In the genomic region with DNA sequence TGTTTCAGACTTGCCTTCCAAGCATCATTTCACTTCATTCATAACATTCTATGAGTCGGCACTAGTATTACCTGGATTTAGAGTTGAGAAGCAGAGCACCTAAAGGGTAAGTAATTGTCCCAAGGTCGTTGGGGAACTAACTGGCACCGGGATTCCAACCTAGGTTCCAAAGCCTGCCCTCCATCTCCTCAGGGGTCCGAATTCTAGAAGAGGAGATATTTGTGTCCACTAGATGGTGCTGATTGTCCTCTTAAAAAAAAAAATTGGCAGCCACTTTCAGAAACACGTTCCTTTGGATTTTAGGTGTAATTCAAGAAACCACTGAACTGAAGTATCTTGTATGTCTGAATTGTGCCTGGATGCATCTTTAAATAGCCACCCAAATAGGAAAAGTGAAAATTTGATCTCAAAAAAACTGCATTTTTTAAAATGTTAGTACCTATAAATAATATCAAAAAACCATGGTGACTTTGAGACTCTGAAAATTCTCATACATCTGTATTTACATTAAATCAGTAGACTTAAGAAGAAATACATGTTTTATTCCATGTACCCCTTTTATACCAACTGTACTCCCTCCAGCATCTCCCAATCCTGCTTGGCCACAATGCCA, we compare ENCODE assay signal across 8 cellular contexts. TPM values are rescaled to one million over a fixed set of nuclear protein-coding genes. Genes with fewer than 3 reads are reported as not detected.
DNase-seq lines count a peak whose midpoint lies in the region; TF ChIP-seq lines count a peak whose summit lies in the region.
"Had no signal": no experiment of that assay in that cellular context is flagged by ENCODE, and none has a peak within 500 bp of the region (broad histone marks: within the 10 kb centered on the region; RNA-seq: fewer than 3 reads in every experiment).

No MANE protein-coding gene starts in this region.

- H3K36me3 ChIP-seq in Peyer's patch: no peaks in the 10 kb centered on the region
- H3K36me3 ChIP-seq in neuronal stem cell (replicated peaks in 1 of 2; ENCODE audit: control insufficient read depth in 2 of 2, insufficient read depth in 2 of 2, low read length in 2 of 2): peaks cover 0 to 8% of the 10 kb centered on the region in 2 donors

- H3K4me3 ChIP-seq in LNCaP clone FGC (ENCODE audit: low read depth, low read length) (no peak overlapping the region), Peyer's patch (no peak overlapping the region), neuronal stem cell (ENCODE audit: low read length in 2 of 2) (no peak overlapping the region)

- H3K4ac ChIP-seq in neuronal stem cell (ENCODE audit: low read length): no peak overlapping the region

- no peaks in the 10 kb centered on the region for H3K79me1 ChIP-seq in neuronal stem cell (ENCODE audit: low read depth, low read length)

- H3K27me3 Mint-ChIP-seq in endothelial cell (ENCODE audit: unreplicated experiment): peaks cover 4% of the 10 kb centered on the region
- H3K27me3 Mint-ChIP-seq: activated naive CD8-positive, alpha-beta T cell treated with anti-CD3 and anti-CD28 coated beads, Interleukin-2, amount 10 ng/mL, durations not matched to agents 7 days and 5 days had no signal

- TF ChIP-seq POLR2A in Peyer's patch (IDR thresholded peaks at IDR 0.05): no peak

- no peak overlapping the region for H3K4me3 Mint-ChIP-seq in endothelial cell (ENCODE audit: unreplicated experiment)
- H3K4me3 Mint-ChIP-seq: activated naive CD8-positive, alpha-beta T cell treated with anti-CD3 and anti-CD28 coated beads, Interleukin-2, amount 10 ng/mL, durations not matched to agents 7 days and 5 days had no signal

- DNase-seq in GDM1 (lab: John Stamatoyannopoulos, UW) (peak; percentile 10), LNCaP clone FGC (ENCODE audit: low read depth) (no peak), Peyer's patch (no peak), endothelial cell (ENCODE audit: low spot score) (no peak), neuronal stem cell (ENCODE audit: low spot score) (peak; percentile 39)
- no peak for DNase-seq in stimulated activated naive CD4-positive, alpha-beta T cell treated with Interleukin-2 at 50 U/mL for 16 hours (lab: John Stamatoyannopoulos, UW)
- no peak for DNase-seq in stimulated activated CD8-positive, alpha-beta memory T cell treated with anti-CD3 and anti-CD28 coated beads, Interleukin-4, amount 100 ng/mL, for 48 hours
- DNase-seq: activated naive CD8-positive, alpha-beta T cell treated with anti-CD3 and anti-CD28 coated beads, Interleukin-2, amount 10 ng/mL, durations not matched to agents 7 days and 5 days had no signal

- H3K18ac ChIP-seq in neuronal stem cell (ENCODE audit: low read length): no peak overlapping the region

- H2BK12ac ChIP-seq in neuronal stem cell (ENCODE audit: low read length): no peak overlapping the region

- no peaks in the 10 kb centered on the region for H3K36me3 Mint-ChIP-seq in endothelial cell (ENCODE audit: low read depth, unreplicated experiment)

- H3K4me1 ChIP-seq in Peyer's patch (peaks cover 0 to 18% (median 0%) of the 10 kb centered on the region in 4 donors), neuronal stem cell (ENCODE audit: control insufficient read depth in 2 of 2, insufficient read depth in 1 of 2, low read depth in 1 of 2, low read length in 2 of 2) (peaks cover 2 to 22% of the 10 kb centered on the region in 2 donors)

- no peaks in the 10 kb centered on the region for H3K9me3 Mint-ChIP-seq in endothelial cell (ENCODE audit: unreplicated experiment)
- H3K9me3 Mint-ChIP-seq: activated naive CD8-positive, alpha-beta T cell treated with anti-CD3 and anti-CD28 coated beads, Interleukin-2, amount 10 ng/mL, durations not matched to agents 7 days and 5 days had no signal

- no peak overlapping the region for H4K8ac ChIP-seq in neuronal stem cell (ENCODE audit: low read depth, low read length)

- no peak overlapping the region for H2BK15ac ChIP-seq in neuronal stem cell (ENCODE audit: low read length)

- H2AK5ac ChIP-seq in neuronal stem cell (ENCODE audit: low read depth, low read length): no peak overlapping the region

- no peak overlapping the region for H4K91ac ChIP-seq in neuronal stem cell (ENCODE audit: low read depth, low read length, poor library complexity)

- no peak overlapping the region for H2BK5ac ChIP-seq in neuronal stem cell (ENCODE audit: low read length)

- no peak overlapping the region for H3K4me2 ChIP-seq in neuronal stem cell (ENCODE audit: insufficient read depth, low read length, poor library complexity, severe bottlenecking)

- H2AFZ ChIP-seq in neuronal stem cell (ENCODE audit: low read length): peak overlapping the region; percentile 42

- H3K9ac ChIP-seq in neuronal stem cell (ENCODE audit: low read depth, low read length, poor library complexity): no peak overlapping the region

- no peak overlapping the region for H3K23ac ChIP-seq in neuronal stem cell (ENCODE audit: low read depth, low read length, poor library complexity)

- H3K9me3 ChIP-seq in Peyer's patch (no peaks in the 10 kb centered on the region), neuronal stem cell (replicated peaks in 1 of 2; ENCODE audit: control insufficient read depth in 2 of 2, insufficient read depth in 1 of 2, low read depth in 1 of 2, low read length in 2 of 2) (no peaks in the 10 kb centered on the region)

- WGBS in neuronal stem cell (ENCODE audit: extremely low coverage in 2 of 2, insufficient read length in 2 of 2, insufficient replicate concordance in 1 of 2), 2 donors: no CpG with 5 or more reads among the region's 5 CpGs

- H3K4me1 Mint-ChIP-seq in endothelial cell (ENCODE audit: unreplicated experiment): peaks cover 36% of the 10 kb centered on the region

- no peak overlapping the region for H2BK120ac ChIP-seq in neuronal stem cell (ENCODE audit: low read depth, low read length)

- no peak overlapping the region for H3K27ac Mint-ChIP-seq in endothelial cell (ENCODE audit: unreplicated experiment)
- H3K27ac Mint-ChIP-seq: activated naive CD8-positive, alpha-beta T cell treated with anti-CD3 and anti-CD28 coated beads, Interleukin-2, amount 10 ng/mL, durations not matched to agents 7 days and 5 days had no signal

- H3K27ac ChIP-seq in Peyer's patch (no peak overlapping the region), neuronal stem cell (replicated peaks; ENCODE audit: low read length) (no peak overlapping the region)

- no peaks in the 10 kb centered on the region for H3K27me3 ChIP-seq in Peyer's patch
- H3K27me3 ChIP-seq in neuronal stem cell (ENCODE audit: control insufficient read depth in 3 of 3, insufficient read depth in 3 of 3, low read depth in 1 of 3, low read length in 3 of 3): no peaks in the 10 kb centered on the region

- no peak overlapping the region for H3K14ac ChIP-seq in neuronal stem cell (ENCODE audit: low read length)

- TF ChIP-seq CTCF in LNCaP clone FGC (IDR thresholded peaks at IDR 0.05; ENCODE audit: control insufficient read depth, extremely low read depth, insufficient read depth) (peak; percentile 55), Peyer's patch (IDR thresholded peaks at IDR 0.05) (peak; percentile 19 to 59 (median 54)), endothelial cell (IDR thresholded peaks at IDR 0.05; ENCODE audit: unreplicated experiment) (peak; percentile 35)

RNA-seq across cellular contexts. Expression of a gene that starts 3.9 kb away (rescaled TPM):
- total RNA-seq in Peyer's patch (not detected), endothelial cell (ENCODE audit: unreplicated experiment) (0.41 TPM)
- 1.3 TPM for polyA plus RNA-seq in neuronal stem cell (2013, experiment 1 of 2)
- 1.1 TPM for polyA plus RNA-seq in neuronal stem cell (2013, experiment 2 of 2)

Comparison
In these comparisons a context has a peak if more than half of its experiments do, and no peak if none do; other contexts are left out.
1. DNase-seq: peak in GDM1 (single experiment) and neuronal stem cell (single experiment); none in LNCaP clone FGC (single experiment), Peyer's patch (0 of 3), endothelial cell (single experiment), stimulated activated naive CD4-positive, alpha-beta T cell treated with Interleukin-2 at 50 U/mL for 16 hours (single experiment) and stimulated activated CD8-positive, alpha-beta memory T cell treated with anti-CD3 and anti-CD28 coated beads, Interleukin-4, amount 100 ng/mL, for 48 hours (single experiment).
2. Peak in every context shown above with its lines, with median percentiles within 50 percentile points of each other: CTCF ChIP-seq.